16 cellular contexts compared by ENCODE assay signal in genomic region chr22:44139773-44140172, GRCh38.
DNase-seq lines count a peak whose midpoint lies in the region; FAIRE-seq lines count a peak whose summit lies in the region.
"Had no signal": no experiment of that assay in that cellular context is flagged by ENCODE, and none has a peak within 500 bp of the region (broad histone marks: within the 10 kb centered on the region; RNA-seq: fewer than 3 reads in every experiment).

No MANE protein-coding gene starts in this region.

- DNase-seq in COLO668 (lab: John Stamatoyannopoulos, UW; ENCODE audit: unreplicated experiment) (peak; percentile 9), NCI-H1105 treated with DMSO at 0.1 percent for 48 hours (lab: John Stamatoyannopoulos, UW) (peak; percentile 48), NCI-H774 (lab: John Stamatoyannopoulos, UW) (peak; percentile 58), DMS79 treated with DMSO at 0.1 percent for 48 hours (lab: John Stamatoyannopoulos, UW) (no peak), NCI-H2081 treated with DMSO at 0.1 percent for 48 hours (lab: John Stamatoyannopoulos, UW) (no peak), HCEC 1CT (no peak)
- DNase-seq: ACHN; Calu3; CD4-positive, CD25-positive, alpha-beta regulatory T cell; DND-41; GDM1; NCI-H2081; NCI-H345 had no signal

- peak; percentile 91 for FAIRE-seq in islet of Langerhans (lab: Jason Lieb, UNC)
- FAIRE-seq: GM12892, HTR-8/SVneo had no signal

Comparison
In these comparisons a context has a peak if more than half of its experiments do, and no peak if none do; other contexts are left out.
1. DNase-seq: peak in COLO668 (single experiment), NCI-H1105 treated with DMSO at 0.1 percent for 48 hours (single experiment) and NCI-H774 (single experiment); none in DMS79 treated with DMSO at 0.1 percent for 48 hours (single experiment), NCI-H2081 treated with DMSO at 0.1 percent for 48 hours (single experiment) and HCEC 1CT (single experiment).